ENCODE assay signal across 31 cellular contexts in genomic region chr2:105184420-105184819, GRCh38. TPM values are rescaled to one million over a fixed set of nuclear protein-coding genes. Genes with fewer than 3 reads are reported as not detected.
A peak's percentile ranks its signal among the peaks of the same experiment; 100 is the strongest.
DNase-seq lines count a peak whose midpoint lies in the region; ATAC-seq and TF ChIP-seq lines count a peak whose summit lies in the region.
"Had no signal": no experiment of that assay in that cellular context is flagged by ENCODE, and none has a peak within 500 bp of the region (broad histone marks: within the 10 kb centered on the region; RNA-seq: fewer than 3 reads in every experiment).

No MANE protein-coding gene starts in this region.

- H4K91ac ChIP-seq in H9 (ENCODE audit: insufficient read length, low read depth, low read length): no peak overlapping the region

- H3K23ac ChIP-seq in H9 (ENCODE audit: insufficient read length, low read depth, low read length): no peak overlapping the region

- H3K27me3 ChIP-seq in H9 (ENCODE audit: insufficient read depth, low read length): no peaks in the 10 kb centered on the region
- H3K27me3 ChIP-seq in OCI-LY3 (ENCODE audit: low read depth, low read length): peaks cover 40% of the 10 kb centered on the region
- H3K27me3 ChIP-seq in mucosa of rectum (ENCODE audit: control insufficient read depth in 2 of 2, insufficient read depth in 2 of 2, low read length in 2 of 2): no peaks in the 10 kb centered on the region
- H3K27me3 ChIP-seq: cardiac muscle cell, neutrophil had no signal

- peaks cover 18% of the 10 kb centered on the region for H3K27me3 Mint-ChIP-seq in H9 (ENCODE audit: low read depth)

- no peak overlapping the region for H3K9ac ChIP-seq in H9 (ENCODE audit: extremely low read depth, insufficient read length, low read length)
- H3K9ac ChIP-seq in OCI-LY3 (ENCODE audit: low read length): no peak overlapping the region
- H3K9ac ChIP-seq in mucosa of rectum (ENCODE audit: low read depth in 1 of 2, low read length in 2 of 2): no peak overlapping the region

- H2AFZ ChIP-seq in H9 (ENCODE audit: low read length) (no peak overlapping the region), OCI-LY3 (ENCODE audit: low read depth, low read length) (no peak overlapping the region)
- H2AFZ ChIP-seq: PC-9 had no signal

- H3K79me1 ChIP-seq in H9 (ENCODE audit: insufficient read depth, low read depth, low read length, poor library complexity, severe bottlenecking): no peaks in the 10 kb centered on the region

- H3K79me2 ChIP-seq in H9 (ENCODE audit: insufficient read depth, low read length) (no peaks in the 10 kb centered on the region), OCI-LY3 (ENCODE audit: low read length) (no peaks in the 10 kb centered on the region)

- no peak overlapping the region for H3K4me2 ChIP-seq in H9 (ENCODE audit: insufficient read depth, insufficient read length, low read length)
- H3K4me2 ChIP-seq in OCI-LY3 (ENCODE audit: low read length): peak overlapping the region; percentile 52
- H3K4me2 ChIP-seq: PC-9, smooth muscle cell had no signal

- peaks cover 0 to 1% of the 10 kb centered on the region in 2 experiments; a peak in 2 of 5 replicates for H3K9me3 Mint-ChIP-seq in H9
- H3K9me3 Mint-ChIP-seq: activated naive CD4-positive, alpha-beta T cell treated with anti-CD3 and anti-CD28 coated beads, Interleukin-2, amount 50 U/mL, for 24 hours; activated T-helper 17 cell treated with anti-CD3 and anti-CD28 coated beads, Interleukin-2, amount 50 U/mL, for 72 hours had no signal

- no peaks in the 10 kb centered on the region for H3K23me2 ChIP-seq in H9 (ENCODE audit: insufficient read length, low read depth, low read length, poor library complexity, severe bottlenecking)

- no peak overlapping the region for H2BK5ac ChIP-seq in H9 (ENCODE audit: insufficient read length, low read length)

- no peaks in the 10 kb centered on the region for H3K36me3 ChIP-seq in OCI-LY3 (replicated peaks; ENCODE audit: low read depth, low read length)
- H3K36me3 ChIP-seq in mucosa of rectum (ENCODE audit: control insufficient read depth in 2 of 2, insufficient read depth in 2 of 2, low read length in 2 of 2): no peaks in the 10 kb centered on the region
- H3K36me3 ChIP-seq: cardiac muscle cell, neutrophil had no signal

- H3K4ac ChIP-seq in H9 (ENCODE audit: low read depth, low read length): no peak overlapping the region

- H3K4me1 ChIP-seq in H9 (ENCODE audit: insufficient read depth, low read length) (no peaks in the 10 kb centered on the region), OCI-LY3 (ENCODE audit: low read length) (peaks cover 39% of the 10 kb centered on the region), mucosa of rectum (ENCODE audit: control insufficient read depth in 2 of 2, insufficient read depth in 2 of 2, low read length in 2 of 2) (peaks cover 17 to 28% of the 10 kb centered on the region in 2 donors)

- DNase-seq in COLO668 (lab: John Stamatoyannopoulos, UW; ENCODE audit: unreplicated experiment) (peak; percentile 65), H9 (peak; percentile 24), dedifferentiated amniotic fluid mesenchymal stem cell (ENCODE audit: extremely low spot score) (no peak), AML-193 (lab: John Stamatoyannopoulos, UW) (no peak)
- no peak for DNase-seq in stimulated activated naive CD4-positive, alpha-beta T cell treated with Interleukin-2 at 50 U/mL for 16 hours (lab: John Stamatoyannopoulos, UW)
- DNase-seq: activated CD4-positive, alpha-beta T cell treated with anti-CD3 and anti-CD28 coated beads, Interleukin-2, amount 50 U/mL, for 4 hours; activated CD4-positive, CD25-positive, alpha-beta regulatory T cell; activated CD8-positive, alpha-beta memory T cell treated with anti-CD3 and anti-CD28 coated beads, Interleukin-2, amount 50 U/mL, for 48 hours; KG1; NCI-H2029; NCI-H446 treated with DMSO at 0.1 percent for 48 hours; PC-9; SIG-M5; stimulated activated CD4-positive, alpha-beta T cell treated with anti-CD3 and anti-CD28 coated beads, Interleukin-2, amount 100 ng/mL, for 24 hours; SW 1271 had no signal

- ATAC-seq in HG02763 (IDR thresholded peaks at IDR 0.05; ENCODE audit: unreplicated experiment): no peak
- ATAC-seq: activated T-helper 17 cell treated with anti-CD3 and anti-CD28 coated beads, Interleukin-2, amount 50 U/mL, for 72 hours had no signal

- H3K27ac ChIP-seq in H9 (ENCODE audit: insufficient read length, low read depth, low read length): no peak overlapping the region
- no peak overlapping the region for H3K27ac ChIP-seq in OCI-LY3 (ENCODE audit: low read length)
- H3K27ac ChIP-seq in mucosa of rectum (ENCODE audit: low read depth in 2 of 2, low read length in 2 of 2): peak overlapping the region; percentile 11 to 45
- H3K27ac ChIP-seq: C4-2B, cardiac muscle cell, neutrophil, PC-9 had no signal

- H2AK5ac ChIP-seq in H9 (ENCODE audit: insufficient read length, low read length): no peak overlapping the region

- H4K8ac ChIP-seq in H9 (replicated peaks; ENCODE audit: insufficient read length, low read depth, low read length): no peak overlapping the region

- no peaks in the 10 kb centered on the region for H3K9me3 ChIP-seq in H9 (ENCODE audit: control insufficient read depth, low read depth, low read length)
- H3K9me3 ChIP-seq in OCI-LY3 (ENCODE audit: insufficient read depth, low read length): peaks cover under 1% of the 10 kb centered on the region; the same call in 1 of the 2 replicates
- no peaks in the 10 kb centered on the region for H3K9me3 ChIP-seq in mucosa of rectum (ENCODE audit: control insufficient read depth in 2 of 2, low read length in 2 of 2)
- H3K9me3 ChIP-seq: neutrophil had no signal

- H4K20me1 ChIP-seq in H9 (ENCODE audit: control insufficient read depth, insufficient read depth, insufficient read length): no peaks in the 10 kb centered on the region
- H4K20me1 ChIP-seq in OCI-LY3 (ENCODE audit: insufficient read depth, low read length): no peaks in the 10 kb centered on the region; the same call in 1 of the 2 replicates

- no peak overlapping the region for H3K18ac ChIP-seq in H9 (ENCODE audit: insufficient read length, low read depth, low read length)

- H3K4me3 Mint-ChIP-seq in H9: no peak overlapping the region
- H3K4me3 Mint-ChIP-seq: activated naive CD4-positive, alpha-beta T cell treated with anti-CD3 and anti-CD28 coated beads, Interleukin-2, amount 50 U/mL, for 24 hours; activated T-helper 17 cell treated with anti-CD3 and anti-CD28 coated beads, Interleukin-2, amount 50 U/mL, for 72 hours; dendritic cell treated with granulocyte-macrophage colony-stimulating factor and Interleukin-4, amounts not matched to agents 40 ng/mL and 50 ng/mL, for 4 days; memory B cell had no signal

- no peak overlapping the region for H3K14ac ChIP-seq in H9 (ENCODE audit: insufficient read depth, low read length)

- H2BK12ac ChIP-seq in H9 (ENCODE audit: insufficient read length, low read depth, low read length): no peak overlapping the region

- no CpG with 5 or more reads among the region's 8 CpGs for WGBS in H9 (ENCODE audit: extremely low coverage, insufficient read length, low lambda C conversion rate)

- no peak overlapping the region for H2BK15ac ChIP-seq in H9 (ENCODE audit: low read depth, low read length)

- no peak overlapping the region for H2BK20ac ChIP-seq in H9 (ENCODE audit: low read depth, low read length, poor library complexity, severe bottlenecking)

- no peak overlapping the region for H3T11ph ChIP-seq in H9 (ENCODE audit: low read length)

- H3K36me3 Mint-ChIP-seq in H9 (ENCODE audit: insufficient read depth in 1 of 3, low read depth in 3 of 3): no peaks in the 10 kb centered on the region; a peak in 1 of 7 replicates
- H3K36me3 Mint-ChIP-seq: activated naive CD4-positive, alpha-beta T cell treated with anti-CD3 and anti-CD28 coated beads, Interleukin-2, amount 50 U/mL, for 24 hours had no signal

- TF ChIP-seq CTCF in H9 (conservative IDR thresholded peaks at IDR 0.05): no peak
- no peak for TF ChIP-seq CTCF in OCI-LY3 (IDR thresholded peaks at IDR 0.05; ENCODE audit: low read depth, low read length)

- no peak overlapping the region for H3K56ac ChIP-seq in H9 (ENCODE audit: insufficient read length, low read depth, low read length)

- H2BK120ac ChIP-seq in H9 (ENCODE audit: low read depth, low read length, poor library complexity, severe bottlenecking): no peak overlapping the region

- H3K4me3 ChIP-seq in OCI-LY3 (ENCODE audit: low read length): no peak overlapping the region
- H3K4me3 ChIP-seq in mucosa of rectum (ENCODE audit: low read length in 2 of 2): peak overlapping the region in 1 of 2 donors; percentile 31
- H3K4me3 ChIP-seq: cardiac muscle cell, PC-9, smooth muscle cell had no signal

- peaks cover 21 to 29% of the 10 kb centered on the region in 2 experiments for H3K4me1 Mint-ChIP-seq in H9
- H3K4me1 Mint-ChIP-seq: activated naive CD4-positive, alpha-beta T cell treated with anti-CD3 and anti-CD28 coated beads, Interleukin-2, amount 50 U/mL, for 24 hours; activated T-helper 17 cell treated with anti-CD3 and anti-CD28 coated beads, Interleukin-2, amount 50 U/mL, for 72 hours had no signal

- no peak overlapping the region; a peak in 1 of 7 replicates for H3K27ac Mint-ChIP-seq in H9
- H3K27ac Mint-ChIP-seq: activated naive CD4-positive, alpha-beta T cell treated with anti-CD3 and anti-CD28 coated beads, Interleukin-2, amount 50 U/mL, for 24 hours; activated T-helper 17 cell treated with anti-CD3 and anti-CD28 coated beads, Interleukin-2, amount 50 U/mL, for 72 hours; dendritic cell treated with granulocyte-macrophage colony-stimulating factor and Interleukin-4, amounts not matched to agents 40 ng/mL and 50 ng/mL, for 4 days; memory B cell had no signal

- H4K5ac ChIP-seq in H9 (ENCODE audit: insufficient read length, low read depth, low read length): no peak overlapping the region

RNA-seq across cellular contexts. Expression of gene GPR45, which starts 57.1 kb away (rescaled TPM):
- not detected in 2 replicates for total RNA-seq in H9 (2021)
- total RNA-seq: activated T-helper 17 cell treated with anti-CD3 and anti-CD28 coated beads, Interleukin-2, amount 50 U/mL, for 72 hours; cardiac muscle cell; fibroblast of lung; glomerular endothelial cell; kidney epithelial cell; PC-9; pulmonary artery endothelial cell; smooth muscle cell; urinary bladder had no signal

Comparison
In these comparisons a context has a peak if more than half of its experiments do, and no peak if none do; other contexts are left out.
1. DNase-seq: peak in COLO668 (single experiment) and H9 (single experiment); none in stimulated activated naive CD4-positive, alpha-beta T cell treated with Interleukin-2 at 50 U/mL for 16 hours (single experiment), dedifferentiated amniotic fluid mesenchymal stem cell (single experiment) and AML-193 (0 of 2).
2. H3K27ac ChIP-seq: peak in mucosa of rectum (2 of 2); none in H9 (single experiment) and OCI-LY3 (single experiment).